20 cellular contexts compared by ENCODE assay signal in genomic region chr16:1211451-1212268, GRCh38. TPM values are rescaled to one million over a fixed set of nuclear protein-coding genes. Genes with fewer than 3 reads are reported as not detected.
DNase-seq lines count a peak whose midpoint lies in the region; ATAC-seq and TF ChIP-seq lines count a peak whose summit lies in the region.
"Had no signal": no experiment of that assay in that cellular context is flagged by ENCODE, and none has a peak within 500 bp of the region (broad histone marks: within the 10 kb centered on the region; RNA-seq: fewer than 3 reads in every experiment).

No MANE protein-coding gene starts in this region.

- H3K4ac ChIP-seq in neuronal stem cell (ENCODE audit: low read length), result no peak overlapping the region

- no peaks in the 10 kb centered on the region for H3K9me3 ChIP-seq in neuronal stem cell (replicated peaks in 1 of 2; ENCODE audit: control insufficient read depth in 2 of 2, insufficient read depth in 1 of 2, low read depth in 1 of 2, low read length in 2 of 2)
- H3K9me3 ChIP-seq: BE2C had no signal

- DNase-seq in H7, result peak; percentile 65
- no peak for DNase-seq in erythroblast (lab: John Stamatoyannopoulos, UW)
- DNase-seq in neuronal stem cell (ENCODE audit: low spot score), result no peak
- no peak for DNase-seq in NAMALWA (ENCODE audit: low spot score)
- DNase-seq: BE2C; C1 segment of cervical spinal cord; CD4-positive, CD25-positive, alpha-beta regulatory T cell; CD8-positive, alpha-beta memory T cell; COR-L47; DMS 273 treated with DMSO at 0.1 percent for 48 hours; GM23248; HCEC 1CT; HFFc6; KBM-7 had no signal

- peak; percentile 42 for TF ChIP-seq POLR2A in erythroblast (IDR thresholded peaks at IDR 0.05; ENCODE audit: low read length)

- WGBS in neuronal stem cell (ENCODE audit: extremely low coverage in 2 of 2, insufficient read length in 2 of 2, insufficient replicate concordance in 1 of 2), 2 donors, result no CpG with 5 or more reads among the region's 65 CpGs

- no peak overlapping the region for H4K8ac ChIP-seq in neuronal stem cell (ENCODE audit: low read depth, low read length)

- H3K4me1 ChIP-seq in neuronal stem cell (ENCODE audit: control insufficient read depth in 2 of 2, insufficient read depth in 1 of 2, low read depth in 1 of 2, low read length in 2 of 2), result no peaks in the 10 kb centered on the region
- H3K4me1 ChIP-seq: BE2C had no signal

- H4K91ac ChIP-seq in neuronal stem cell (ENCODE audit: low read depth, low read length, poor library complexity), result no peak overlapping the region

- no peak overlapping the region for H3K14ac ChIP-seq in neuronal stem cell (ENCODE audit: low read length)

- no peak overlapping the region for H3K27ac ChIP-seq in neuronal stem cell (replicated peaks; ENCODE audit: low read length)
- H3K27ac ChIP-seq: GM23248 had no signal

- H2BK15ac ChIP-seq in neuronal stem cell (ENCODE audit: low read length), result no peak overlapping the region

- H3K36me3 ChIP-seq in H7 (replicated peaks; ENCODE audit: control insufficient read depth, insufficient read depth, low read length) (no peaks in the 10 kb centered on the region; the same call in none of the 2 replicates), neuronal stem cell (replicated peaks in 1 of 2; ENCODE audit: control insufficient read depth in 2 of 2, insufficient read depth in 2 of 2, low read length in 2 of 2) (peaks cover 5 to 33% of the 10 kb centered on the region in 2 donors)
- H3K36me3 ChIP-seq: BE2C had no signal

- H3K4me2 ChIP-seq in neuronal stem cell (ENCODE audit: insufficient read depth, low read length, poor library complexity, severe bottlenecking), result no peak overlapping the region

- H3K27me3 ChIP-seq in H7 (ENCODE audit: control insufficient read depth, insufficient read depth, low read length), result no peaks in the 10 kb centered on the region
- H3K27me3 ChIP-seq in neuronal stem cell (ENCODE audit: control insufficient read depth in 3 of 3, insufficient read depth in 3 of 3, low read depth in 1 of 3, low read length in 3 of 3), result no peaks in the 10 kb centered on the region
- H3K27me3 ChIP-seq: BE2C had no signal

- no peak overlapping the region for H2BK12ac ChIP-seq in neuronal stem cell (ENCODE audit: low read length)

- no peak overlapping the region for H3K18ac ChIP-seq in neuronal stem cell (ENCODE audit: low read length)

- H3K9ac ChIP-seq in neuronal stem cell (ENCODE audit: low read depth, low read length, poor library complexity), result no peak overlapping the region
- H3K9ac ChIP-seq: GM23248 had no signal

- H2AFZ ChIP-seq in neuronal stem cell (ENCODE audit: low read length), result no peak overlapping the region
- H2AFZ ChIP-seq: GM23248 had no signal

- peak overlapping the region; percentile 55 for H3K23ac ChIP-seq in neuronal stem cell (ENCODE audit: low read depth, low read length, poor library complexity)

- H3K4me3 ChIP-seq in H7 (ENCODE audit: insufficient read depth, low read depth, low read length), result no peak overlapping the region
- H3K4me3 ChIP-seq in neuronal stem cell (ENCODE audit: low read length in 2 of 2), result no peak overlapping the region
- H3K4me3 ChIP-seq: GM23248 had no signal

- H2AK5ac ChIP-seq in neuronal stem cell (ENCODE audit: low read depth, low read length), result no peak overlapping the region

- no peak overlapping the region for H2BK120ac ChIP-seq in neuronal stem cell (ENCODE audit: low read depth, low read length)

- no peak overlapping the region for H2BK5ac ChIP-seq in neuronal stem cell (ENCODE audit: low read length)

- H3K79me1 ChIP-seq in neuronal stem cell (ENCODE audit: low read depth, low read length), result peaks cover 6% of the 10 kb centered on the region

- ATAC-seq in HG03442 (IDR thresholded peaks at IDR 0.05; ENCODE audit: unreplicated experiment), result no peak
- no peak for ATAC-seq in HG03565 (IDR thresholded peaks at IDR 0.05; ENCODE audit: unreplicated experiment)
- ATAC-seq: HepG2 had no signal

RNA-seq across cellular contexts. Expression of gene TPSG1, which starts 13.4 kb away (rescaled TPM):
- total RNA-seq in H7 (2014; rRNA removed; shearing (Covaris generic)), result not detected in 2 replicates
- polyA plus RNA-seq in neuronal stem cell (2013, experiment 1 of 2), result not detected
- not detected for polyA plus RNA-seq in neuronal stem cell (2013, experiment 2 of 2)
- total RNA-seq: CD4-positive, CD25-positive, alpha-beta regulatory T cell; CD8-positive, alpha-beta memory T cell; GM23248; HepG2 had no signal
- polyA plus RNA-seq: CD4-positive, CD25-positive, alpha-beta regulatory T cell; CD8-positive, alpha-beta memory T cell; GM23248; HepG2; IgD-negative memory B cell had no signal

RNA-seq across cellular contexts. Expression of gene TPSB2, which starts 18.3 kb away (rescaled TPM):
- total RNA-seq in H7 (2014; rRNA removed; shearing (Covaris generic)), result not detected in 2 replicates
- not detected for polyA plus RNA-seq in neuronal stem cell (2013, experiment 1 of 2)
- not detected for polyA plus RNA-seq in neuronal stem cell (2013, experiment 2 of 2)
- total RNA-seq: A172; CD4-positive, CD25-positive, alpha-beta regulatory T cell; CD8-positive, alpha-beta memory T cell; GM23248; HepG2; HFFc6 had no signal
- polyA plus RNA-seq: CD4-positive, CD25-positive, alpha-beta regulatory T cell; CD8-positive, alpha-beta memory T cell; GM23248; HepG2; IgD-negative memory B cell had no signal

RNA-seq across cellular contexts. Expression of gene TPSAB1, which starts 28.8 kb away (rescaled TPM):
- not detected in 2 replicates for total RNA-seq in H7 (2014; rRNA removed; shearing (Covaris generic))
- not detected for polyA plus RNA-seq in neuronal stem cell (2013, experiment 1 of 2)
- not detected for polyA plus RNA-seq in neuronal stem cell (2013, experiment 2 of 2)
- total RNA-seq: CD4-positive, CD25-positive, alpha-beta regulatory T cell; CD8-positive, alpha-beta memory T cell; GM23248; H4; HepG2; HFFc6 had no signal
- polyA plus RNA-seq: CD4-positive, CD25-positive, alpha-beta regulatory T cell; CD8-positive, alpha-beta memory T cell; GM23248; IgD-negative memory B cell had no signal

RNA-seq across cellular contexts. Expression of gene TPSD1, which starts 44.2 kb away (rescaled TPM):
- not detected in 2 replicates for total RNA-seq in H7 (2014; rRNA removed; shearing (Covaris generic))
- 0.06 TPM for polyA plus RNA-seq in neuronal stem cell (2013, experiment 1 of 2)
- polyA plus RNA-seq in neuronal stem cell (2013, experiment 2 of 2), result not detected
- total RNA-seq: A172; CD4-positive, CD25-positive, alpha-beta regulatory T cell; CD8-positive, alpha-beta memory T cell; GM23248; H4; HepG2; HFFc6 had no signal
- polyA plus RNA-seq: CD4-positive, CD25-positive, alpha-beta regulatory T cell; CD8-positive, alpha-beta memory T cell; GM23248; HepG2; IgD-negative memory B cell had no signal

RNA-seq across cellular contexts. Expression of gene CACNA1H, which starts 58.8 kb away (rescaled TPM):
- total RNA-seq in H7 (2014; rRNA removed; shearing (Covaris generic)), result 24.8 and 27.3 TPM in 2 replicates
- polyA plus RNA-seq in neuronal stem cell (2013, experiment 1 of 2), result 21.5 TPM
- 21.7 TPM for polyA plus RNA-seq in neuronal stem cell (2013, experiment 2 of 2)
- polyA plus RNA-seq: GM23248, IgD-negative memory B cell had no signal
